In the genomic region with DNA sequence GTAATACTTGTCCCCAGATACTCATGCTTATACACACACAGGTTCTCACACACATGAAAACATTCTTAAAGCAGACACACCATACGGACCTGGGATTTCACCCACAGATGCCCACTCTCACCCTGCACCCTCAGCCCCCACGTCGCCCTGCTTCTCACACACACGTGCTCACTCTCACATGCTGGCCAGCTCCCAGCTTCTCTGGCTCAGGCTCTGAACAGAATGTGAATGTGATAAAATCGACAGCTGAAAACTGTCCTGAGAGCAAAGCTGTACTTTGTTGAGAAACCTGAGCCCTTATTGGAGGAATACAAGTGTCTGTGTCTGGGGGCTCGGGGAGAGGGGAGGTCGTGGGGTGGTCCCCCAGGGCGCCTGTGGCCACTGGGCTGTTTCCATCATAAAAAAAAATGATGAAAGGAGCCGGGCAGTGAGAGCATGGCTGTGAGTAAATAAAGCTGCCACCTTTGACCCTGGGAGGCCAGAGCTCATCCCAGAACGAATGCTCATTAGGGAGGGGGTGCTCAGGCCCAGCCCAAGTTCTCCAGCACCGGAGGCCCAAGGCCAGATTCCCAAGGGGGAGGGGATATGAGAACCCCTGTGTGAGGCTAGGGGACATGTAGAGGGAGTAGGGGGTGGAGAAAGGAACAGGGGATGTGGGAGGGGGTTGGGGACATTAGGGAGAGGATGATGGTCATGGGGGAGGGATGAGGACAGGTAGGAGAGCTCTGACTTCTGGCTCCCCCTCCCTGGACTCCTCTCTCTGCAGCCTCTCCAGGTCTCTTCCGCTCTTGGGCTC, we compare ENCODE assay signal across 24 cellular contexts. TPM values are rescaled to one million over a fixed set of nuclear protein-coding genes. Genes with fewer than 3 reads are reported as not detected.
"Had no signal": no experiment of that assay in that cellular context is flagged by ENCODE, and none has a peak within 500 bp of the region (broad histone marks: within the 10 kb centered on the region; RNA-seq: fewer than 3 reads in every experiment).

No MANE protein-coding gene starts in this region.

- ATAC-seq: activated CD4-positive, CD25-positive, alpha-beta regulatory T cell treated with anti-CD3 and anti-CD28 coated beads, Interleukin-2, amount 50 U/mL, for 24 hours; left lung; mucosa of descending colon; naive thymus-derived CD4-positive, alpha-beta T cell; stimulated activated naive CD8-positive, alpha-beta T cell treated with anti-CD3 and anti-CD28 coated beads, Interleukin-15, Interleukin-2, amounts not matched to agents 100 U/mL and 50 U/mL, for 24 hours had no signal

- H3K27ac Mint-ChIP-seq: memory B cell; naive thymus-derived CD4-positive, alpha-beta T cell; T-helper 2 cell treated with Interferon-gamma antibody and Interleukin-4, amounts not matched to agents 5 μg/mL and 100 μg/mL, for 36 hours had no signal

- H3K4me1 Mint-ChIP-seq: memory B cell had no signal

- H3K27ac ChIP-seq: dorsolateral prefrontal cortex, left lung, neutrophil, suprapubic skin, upper lobe of left lung had no signal

- H3K4me3 ChIP-seq: dorsolateral prefrontal cortex, left lung, mucosa of descending colon, suprapubic skin, upper lobe of left lung had no signal

- H3K9me3 Mint-ChIP-seq: memory B cell; naive thymus-derived CD4-positive, alpha-beta T cell; T-helper 2 cell treated with Interferon-gamma antibody and Interleukin-4, amounts not matched to agents 5 μg/mL and 100 μg/mL, for 36 hours had no signal

- H3K36me3 Mint-ChIP-seq: memory B cell had no signal

- H3K4me3 Mint-ChIP-seq: memory B cell; naive thymus-derived CD4-positive, alpha-beta T cell; T-helper 2 cell treated with Interferon-gamma antibody and Interleukin-4, amounts not matched to agents 5 μg/mL and 100 μg/mL, for 36 hours had no signal

- H3K4me1 ChIP-seq: left lung, suprapubic skin, upper lobe of left lung had no signal

- FAIRE-seq: astrocyte, bronchial epithelial cell, endometrium, islet of Langerhans had no signal

- H3K9me3 ChIP-seq: left lung, mucosa of descending colon, neutrophil, suprapubic skin, upper lobe of left lung had no signal

- DNase-seq: activated effector memory CD4-positive, alpha-beta T cell treated with Interleukin-2 at 50 U/mL for 16 hours; activated naive CD4-positive, alpha-beta T cell treated with anti-CD3 and anti-CD28 coated beads, Interleukin-2, amount 50 U/mL, for 16 hours; dorsolateral prefrontal cortex; mucosa of descending colon; naive thymus-derived CD4-positive, alpha-beta T cell; retina; stimulated activated CD4-positive, alpha-beta T cell treated with anti-CD3 and anti-CD28 coated beads, Interleukin-4, amount 100 ng/mL, for 4 hours; stimulated activated CD8-positive, alpha-beta memory T cell treated with anti-CD3 and anti-CD28 coated beads, Interleukin-4, amount 100 ng/mL, for 48 hours; stimulated activated naive CD8-positive, alpha-beta T cell treated with anti-CD3 and anti-CD28 coated beads, Interleukin-15, Interleukin-2, amounts not matched to agents 100 U/mL and 50 U/mL, for 24 hours; SW 1271; upper lobe of left lung had no signal

RNA-seq across cellular contexts. Expression of gene TLX1, which starts 18.1 kb away (rescaled TPM):
- total RNA-seq: astrocyte; bronchial epithelial cell; cerebellum; dorsolateral prefrontal cortex; left lung; naive thymus-derived CD4-positive, alpha-beta T cell; skeletal muscle tissue; suprapubic skin; upper lobe of left lung had no signal
- polyA plus RNA-seq: esophagus; naive thymus-derived CD4-positive, alpha-beta T cell had no signal

RNA-seq across cellular contexts. Expression of gene KAZALD1, which starts 51.2 kb away (rescaled TPM):
- polyA plus RNA-seq: naive thymus-derived CD4-positive, alpha-beta T cell had no signal
